ENCODE assay signal across 8 cellular contexts in the genomic region with DNA sequence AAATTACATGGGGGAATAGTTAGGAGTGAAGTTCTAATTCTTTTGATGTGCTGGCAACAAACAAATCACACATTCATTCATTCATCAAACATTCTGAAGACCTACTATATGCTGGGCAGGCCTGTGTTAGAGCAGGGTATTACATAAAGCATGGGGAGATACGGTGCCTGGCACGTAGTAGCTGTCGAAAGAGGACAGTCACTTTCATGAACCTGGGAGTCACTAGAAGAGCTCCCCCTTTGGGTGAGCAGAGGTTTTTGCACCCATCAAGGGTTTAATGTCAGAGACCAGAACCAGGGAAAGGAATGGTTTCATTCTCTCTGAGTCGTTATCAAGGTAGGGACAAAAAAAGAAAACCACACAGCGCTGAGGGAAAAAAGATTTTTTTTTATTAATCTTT. TPM values are rescaled to one million over a fixed set of nuclear protein-coding genes. Genes with fewer than 3 reads are reported as not detected.
DNase-seq lines count a peak whose midpoint lies in the region; ATAC-seq and TF ChIP-seq lines count a peak whose summit lies in the region.

No MANE protein-coding gene starts in this region.

- TF ChIP-seq CTCF in LNCaP clone FGC (IDR thresholded peaks at IDR 0.05; ENCODE audit: control insufficient read depth, extremely low read depth, insufficient read depth) (peak; percentile 38), WTC11 (IDR thresholded peaks at IDR 0.05) (peak; percentile 66), nephron progenitor cell (IDR thresholded peaks at IDR 0.05) (peak; percentile 32)

- DNase-seq in NCI-H2029 (lab: John Stamatoyannopoulos, UW), result peak; percentile 16
- no peak for DNase-seq in NCI-H2029 treated with DMSO at 0.1 percent for 48 hours (lab: John Stamatoyannopoulos, UW)
- DNase-seq in LNCaP clone FGC (ENCODE audit: low read depth), result no peak
- no peak for DNase-seq in WTC11 (ENCODE audit: low spot score)
- no peak for DNase-seq in nephron progenitor cell

- ATAC-seq in WTC11 (peak; percentile 14), GM18907 (IDR thresholded peaks at IDR 0.05; ENCODE audit: unreplicated experiment) (no peak), HG02973 (IDR thresholded peaks at IDR 0.05; ENCODE audit: unreplicated experiment) (no peak), GM19351 (IDR thresholded peaks at IDR 0.05; ENCODE audit: unreplicated experiment) (no peak)

- H3K4me3 Mint-ChIP-seq in WTC11, result no peak overlapping the region
- no peak overlapping the region for H3K4me3 Mint-ChIP-seq in nephron progenitor cell

- CTCF ChIA-PET in WTC11 (lab: Charles Lee), result interaction anchor here (0.6 to 4.0 kb wide), 79 partner anchors 9 to 505 kb away, joined by 3 to 92 read pairs (median 4); a partner anchor contains a TSS

- peaks cover 37% of the 10 kb centered on the region for H3K4me1 Mint-ChIP-seq in WTC11
- H3K4me1 Mint-ChIP-seq in nephron progenitor cell, result peaks cover 20% of the 10 kb centered on the region

- no peaks in the 10 kb centered on the region for H3K9me3 Mint-ChIP-seq in WTC11
- no peaks in the 10 kb centered on the region for H3K9me3 Mint-ChIP-seq in nephron progenitor cell

- peaks cover 72% of the 10 kb centered on the region for H3K27me3 Mint-ChIP-seq in WTC11 (ENCODE audit: low read depth)
- peaks cover 99% of the 10 kb centered on the region for H3K27me3 Mint-ChIP-seq in nephron progenitor cell (ENCODE audit: low read depth, poor library complexity)

- no peak overlapping the region for H3K4me3 ChIP-seq in LNCaP clone FGC (ENCODE audit: low read depth, low read length)

- POLR2A ChIA-PET in WTC11 (lab: Charles Lee), result no interaction called here

- H3K36me3 Mint-ChIP-seq in WTC11, result no peaks in the 10 kb centered on the region
- no peaks in the 10 kb centered on the region for H3K36me3 Mint-ChIP-seq in nephron progenitor cell (ENCODE audit: low read depth)

- no peak overlapping the region for H3K27ac Mint-ChIP-seq in WTC11
- no peak overlapping the region for H3K27ac Mint-ChIP-seq in nephron progenitor cell

TF ChIP-seq in WTC11, 78 proteins besides CTCF, POLR2A, EP300 and RAD21:
- TF ChIP-seq PRRX2 (CRISPR knock-in tag; IDR thresholded peaks at IDR 0.05) (no peak), OVOL2 (CRISPR knock-in tag; IDR thresholded peaks at IDR 0.05; ENCODE audit: borderline replicate concordance) (no peak)
- TF ChIP-seq, protein P1, sequence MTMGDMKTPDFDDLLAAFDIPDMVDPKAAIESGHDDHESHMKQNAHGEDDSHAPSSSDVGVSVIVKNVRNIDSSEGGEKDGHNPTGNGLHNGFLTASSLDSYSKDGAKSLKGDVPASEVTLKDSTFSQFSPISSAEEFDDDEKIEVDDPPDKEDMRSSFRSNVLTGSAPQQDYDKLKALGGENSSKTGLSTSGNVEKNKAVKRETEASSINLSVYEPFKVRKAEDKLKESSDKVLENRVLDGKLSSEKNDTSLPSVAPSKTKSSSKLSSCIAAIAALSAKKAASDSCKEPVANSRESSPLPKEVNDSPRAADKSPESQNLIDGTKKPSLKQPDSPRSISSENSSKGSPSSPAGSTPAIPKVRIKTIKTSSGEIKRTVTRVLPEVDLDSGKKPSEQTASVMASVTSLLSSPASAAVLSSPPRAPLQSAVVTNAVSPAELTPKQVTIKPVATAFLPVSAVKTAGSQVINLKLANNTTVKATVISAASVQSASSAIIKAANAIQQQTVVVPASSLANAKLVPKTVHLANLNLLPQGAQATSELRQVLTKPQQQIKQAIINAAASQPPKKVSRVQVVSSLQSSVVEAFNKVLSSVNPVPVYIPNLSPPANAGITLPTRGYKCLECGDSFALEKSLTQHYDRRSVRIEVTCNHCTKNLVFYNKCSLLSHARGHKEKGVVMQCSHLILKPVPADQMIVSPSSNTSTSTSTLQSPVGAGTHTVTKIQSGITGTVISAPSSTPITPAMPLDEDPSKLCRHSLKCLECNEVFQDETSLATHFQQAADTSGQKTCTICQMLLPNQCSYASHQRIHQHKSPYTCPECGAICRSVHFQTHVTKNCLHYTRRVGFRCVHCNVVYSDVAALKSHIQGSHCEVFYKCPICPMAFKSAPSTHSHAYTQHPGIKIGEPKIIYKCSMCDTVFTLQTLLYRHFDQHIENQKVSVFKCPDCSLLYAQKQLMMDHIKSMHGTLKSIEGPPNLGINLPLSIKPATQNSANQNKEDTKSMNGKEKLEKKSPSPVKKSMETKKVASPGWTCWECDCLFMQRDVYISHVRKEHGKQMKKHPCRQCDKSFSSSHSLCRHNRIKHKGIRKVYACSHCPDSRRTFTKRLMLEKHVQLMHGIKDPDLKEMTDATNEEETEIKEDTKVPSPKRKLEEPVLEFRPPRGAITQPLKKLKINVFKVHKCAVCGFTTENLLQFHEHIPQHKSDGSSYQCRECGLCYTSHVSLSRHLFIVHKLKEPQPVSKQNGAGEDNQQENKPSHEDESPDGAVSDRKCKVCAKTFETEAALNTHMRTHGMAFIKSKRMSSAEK (CRISPR knock-in tag; IDR thresholded peaks at IDR 0.05; ENCODE audit: borderline replicate concordance), result no peak

RNA-seq across cellular contexts. Expression of a gene that starts 10.0 kb away (rescaled TPM):
- total RNA-seq in WTC11 (2021), result 1.5 to 3.0 TPM (median 1.6 TPM) in 3 replicates

RNA-seq across cellular contexts. Expression of a gene that starts 39.5 kb away (rescaled TPM):
- 0.41 to 0.96 TPM (median 0.52 TPM) in 3 replicates for total RNA-seq in WTC11 (2021)

RNA-seq across cellular contexts. Expression of a gene that starts 58.0 kb away (rescaled TPM):
- total RNA-seq in WTC11 (2021), result 0.21 to 0.46 TPM (median 0.31 TPM) in 3 replicates
